Comparison of ENCODE assay signal across 8 cellular contexts in genomic region chr20:62928246-62928939, GRCh38. TPM values are rescaled to one million over a fixed set of nuclear protein-coding genes. Genes with fewer than 3 reads are reported as not detected.
DNase-seq lines count a peak whose midpoint lies in the region; ATAC-seq and TF ChIP-seq lines count a peak whose summit lies in the region.

No MANE protein-coding gene starts in this region.

- H3K27me3 ChIP-seq in DND-41 (ENCODE audit: insufficient read depth, low read length, poor library complexity) (no peaks in the 10 kb centered on the region), fibroblast of lung (ENCODE audit: control insufficient read depth, insufficient read depth, low read length) (no peaks in the 10 kb centered on the region), ovary (no peaks in the 10 kb centered on the region)

- ATAC-seq in DND-41 (ENCODE audit: insufficient read depth, low read depth) (no peak), T-cell (replicated peaks in 1 of 4) (no peak), GM18868 (IDR thresholded peaks at IDR 0.05; ENCODE audit: unreplicated experiment) (no peak)

- 0 out of 4 replicates have a peak overlapping the region, but pooled peaks of 1 of the 2 experiments have one; percentile 8 for H3K4me3 ChIP-seq in DND-41 (ENCODE audit: low read depth in 1 of 2, low read length in 2 of 2)
- H3K4me3 ChIP-seq in fibroblast of lung (replicated peaks in 1 of 4; ENCODE audit: control extremely low read depth in 1 of 4, insufficient read depth in 1 of 4, low read depth in 3 of 4, low read length in 4 of 4): peak overlapping the region; percentile 53 to 64 (median 54)
- peak overlapping the region; percentile 58 for H3K4me3 ChIP-seq in ovary

- DNase-seq in DND-41: peak; percentile 33
- no peak for DNase-seq in T-cell
- no peak for DNase-seq in fibroblast of lung (ENCODE audit: low read depth in 2 of 2)
- DNase-seq in ovary: peak in 1 of 5 donors; percentile 14
- DNase-seq in stimulated activated CD8-positive, alpha-beta memory T cell treated with anti-CD3 and anti-CD28 coated beads, Interleukin-4, amount 100 ng/mL, for 48 hours: no peak
- DNase-seq in HT-29 (ENCODE audit: low spot score): no peak
- no peak for DNase-seq in NCI-H2227 treated with DMSO at 0.1 percent for 48 hours (lab: John Stamatoyannopoulos, UW)

- H3K4me1 ChIP-seq in DND-41 (ENCODE audit: insufficient read depth, low read length): peaks cover 81% of the 10 kb centered on the region
- peaks cover 13% of the 10 kb centered on the region for H3K4me1 ChIP-seq in fibroblast of lung (ENCODE audit: control insufficient read depth, extremely low read depth, insufficient read depth, low read length)
- H3K4me1 ChIP-seq in ovary (ENCODE audit: insufficient read depth): peaks cover 18% of the 10 kb centered on the region

- no peak for TF ChIP-seq POLR2A in ovary (IDR thresholded peaks at IDR 0.05)

- no peak for TF ChIP-seq CTCF in DND-41 (IDR thresholded peaks at IDR 0.05; ENCODE audit: borderline replicate concordance, extremely low read depth, low read length, poor library complexity, severe bottlenecking)
- no peak for TF ChIP-seq CTCF in fibroblast of lung (conservative IDR thresholded peaks at IDR 0.05 in 1 of 2, IDR thresholded peaks at IDR 0.05 in 1 of 2; ENCODE audit: low read depth in 1 of 2, low read length in 2 of 2)
- TF ChIP-seq CTCF in ovary (IDR thresholded peaks at IDR 0.05): no peak

- CTCF ChIA-PET in T-cell (lab: Charles Lee): interaction anchor here in 1 of 2 donors (1.3 to 1.8 kb wide), 2 partner anchors 9 to 10 kb away, joined by 4 to 6 read pairs; no protein-coding TSS in a partner anchor

- intact Hi-C loops in ovary (cut with DNase I): no loop called here

- no peaks in the 10 kb centered on the region for H3K36me3 Mint-ChIP-seq in T-cell

- no peak overlapping the region for H2AFZ ChIP-seq in DND-41 (ENCODE audit: low read depth, low read length)
- no peak overlapping the region for H2AFZ ChIP-seq in fibroblast of lung (ENCODE audit: low read length)

- H3K36me3 ChIP-seq in DND-41 (ENCODE audit: insufficient read depth, low read length) (peaks cover 34% of the 10 kb centered on the region), fibroblast of lung (ENCODE audit: control insufficient read depth, insufficient read depth, low read length) (no peaks in the 10 kb centered on the region), ovary (no peaks in the 10 kb centered on the region)

- H3K4me3 Mint-ChIP-seq in T-cell: peak overlapping the region; percentile 94 to 97 (median 96)

- H3K4me2 ChIP-seq in DND-41 (ENCODE audit: insufficient read depth, low read length) (peak overlapping the region; percentile 97), fibroblast of lung (ENCODE audit: extremely low read depth, insufficient read depth, low read length) (peak overlapping the region; percentile 90)

- H4K20me1 ChIP-seq in DND-41 (ENCODE audit: insufficient read depth, low read length) (peaks cover 84% of the 10 kb centered on the region), fibroblast of lung (ENCODE audit: control insufficient read depth, extremely low read depth, insufficient read depth, low read length) (peaks cover 3% of the 10 kb centered on the region)

- peaks cover 58 to 71% (median 64%) of the 10 kb centered on the region in 3 donors for H3K4me1 Mint-ChIP-seq in T-cell

- H3K27me3 Mint-ChIP-seq in T-cell: no peaks in the 10 kb centered on the region

- TF ChIP-seq EP300 in ovary (IDR thresholded peaks at IDR 0.05): no peak

- peak overlapping the region; percentile 32; the same call in 1 of the 2 replicates for H3K9ac ChIP-seq in DND-41 (ENCODE audit: low read depth, low read length)
- H3K9ac ChIP-seq in fibroblast of lung (ENCODE audit: insufficient read depth, low read length): peak overlapping the region; percentile 62

- H3K79me2 ChIP-seq in DND-41 (ENCODE audit: insufficient read depth, low read length) (peaks cover 100% of the 10 kb centered on the region), fibroblast of lung (ENCODE audit: control insufficient read depth, insufficient read depth, low read length) (peaks cover 93% of the 10 kb centered on the region)

- peak overlapping the region; percentile 82 to 96 for H3K27ac Mint-ChIP-seq in T-cell

- WGBS in ovary, 3 donors: 34 to 49% (median 48%) methylated on average over 14 of the region's 14 CpGs

- no peaks in the 10 kb centered on the region for H3K9me3 Mint-ChIP-seq in T-cell

- POLR2A ChIA-PET in T-cell (lab: Charles Lee): no interaction called here

- H3K27ac ChIP-seq in DND-41 (ENCODE audit: low read length) (peak overlapping the region; percentile 28; the same call in 1 of the 2 replicates), fibroblast of lung (ENCODE audit: insufficient read depth, low read length) (peak overlapping the region; percentile 52), ovary (peak overlapping the region in 1 of 2 donors; percentile 67)

- H3K9me3 ChIP-seq in DND-41 (ENCODE audit: insufficient read depth, low read length, severe bottlenecking) (no peaks in the 10 kb centered on the region), fibroblast of lung (ENCODE audit: control insufficient read depth, insufficient read depth, low read depth, low read length) (no peaks in the 10 kb centered on the region), ovary (no peaks in the 10 kb centered on the region)

RNA-seq across cellular contexts. Expression of gene DIDO1, which starts 2.1 kb away (rescaled TPM):
- 100 to 1,000 TPM in 3 of 5 donors, 10 to 100 TPM in 2; 70.5 to 116 (median 113) TPM for total RNA-seq in T-cell
- 27.7 and 33.2 TPM in 2 replicates for total RNA-seq in fibroblast of lung
- 25.9 and 28.8 TPM in 2 replicates for polyA plus RNA-seq in fibroblast of lung
- 23.1 and 23.5 TPM in 2 replicates for polyA plus RNA-seq in fibroblast of lung (2012)
- polyA minus RNA-seq in fibroblast of lung (ENCODE audit: low replicate concordance): 24.0 and 26.3 TPM in 2 replicates
- total RNA-seq in ovary: 10 to 100 TPM; 49.4 to 82.2 (median 69.8) TPM
- 10 to 100 TPM; 42.9 to 47.0 TPM for polyA plus RNA-seq in ovary
- total RNA-seq in HT-29 (2014; rRNA removed; shearing (Covaris generic)): 72.0 and 78.5 TPM in 2 replicates

RNA-seq across cellular contexts. Expression of gene GID8, which starts 9.6 kb away (rescaled TPM):
- 10 to 100 TPM; 33.1 to 43.4 (median 41.2) TPM for total RNA-seq in T-cell
- 33.9 and 38.8 TPM in 2 replicates for total RNA-seq in fibroblast of lung
- polyA plus RNA-seq in fibroblast of lung: 23.0 and 25.5 TPM in 2 replicates
- polyA plus RNA-seq in fibroblast of lung (2012): 19.7 and 21.3 TPM in 2 replicates
- 20.3 and 26.3 TPM in 2 replicates for polyA minus RNA-seq in fibroblast of lung (ENCODE audit: low replicate concordance)
- 10 to 100 TPM; 23.6 to 54.3 (median 47.0) TPM for total RNA-seq in ovary
- polyA plus RNA-seq in ovary: 10 to 100 TPM; 26.5 to 30.1 TPM
- 66.9 and 67.4 TPM in 2 replicates for total RNA-seq in HT-29 (2014; rRNA removed; shearing (Covaris generic))

RNA-seq across cellular contexts. Expression of gene SLC17A9, which starts 24.1 kb away (rescaled TPM):
- total RNA-seq in T-cell (1 to 10 TPM; 5.3 to 8.8 (median 8.3) TPM), fibroblast of lung (3.3 and 6.4 TPM in 2 replicates), ovary (1 to 10 TPM; 1.8 to 7.7 (median 4.8) TPM)
- polyA plus RNA-seq in fibroblast of lung (3.4 and 6.8 TPM in 2 replicates), ovary (1 to 10 TPM in 1 of 2 donors, under 1 TPM in 1; 0.68 to 2.6 TPM)
- polyA plus RNA-seq in fibroblast of lung (2012): 6.3 and 9.8 TPM in 2 replicates
- polyA minus RNA-seq in fibroblast of lung (ENCODE audit: low replicate concordance): 4.1 and 7.8 TPM in 2 replicates
- 119 and 127 TPM in 2 replicates for total RNA-seq in HT-29 (2014; rRNA removed; shearing (Covaris generic))

Comparison
In these comparisons a context has a peak if more than half of its experiments do, and no peak if none do; other contexts are left out.
1. RNA of gene SLC17A9, which starts 24.1 kb away (total RNA-seq): 119 to 127 TPM in HT-29; 5.3 to 8.8 TPM in T-cell, 3.3 to 6.4 TPM in fibroblast of lung and 1.8 to 7.7 TPM in ovary; every median in the first group is over 10 times any median in the second.